ENCODE assay signal across 1 cellular context in genomic region chr16:31061813-31062440, GRCh38.
TF ChIP-seq lines count a peak whose summit lies in the region.

No MANE protein-coding gene starts in this region.

TF ChIP-seq in H1, 55 proteins besides CTCF, POLR2A, EP300 and RAD21:
- no peak for TF ChIP-seq KDM1A (IDR thresholded peaks at IDR 0.05; ENCODE audit: borderline replicate concordance, low read length)
- no peak for TF ChIP-seq ZNF274 (IDR thresholded peaks at IDR 0.05; ENCODE audit: borderline replicate concordance, extremely low read depth, low read length)
- TF ChIP-seq HDAC2 (IDR thresholded peaks at IDR 0.05; ENCODE audit: borderline replicate concordance in 1 of 2, low read depth in 2 of 2, low read length in 2 of 2) = no peak
- TF ChIP-seq HDAC6 (IDR thresholded peaks at IDR 0.05; ENCODE audit: low read depth, low read length) = no peak
- no peak for TF ChIP-seq CBX8 (IDR thresholded peaks at IDR 0.05; ENCODE audit: borderline replicate concordance, low read depth, low read length)
- no peak for TF ChIP-seq CREB1 (IDR thresholded peaks at IDR 0.05)
- TF ChIP-seq NRF1 (IDR thresholded peaks at IDR 0.05; ENCODE audit: low read depth, low read length) = no peak
- no peak for TF ChIP-seq TCF12 (IDR thresholded peaks at IDR 0.05; ENCODE audit: low read depth, low read length)
- no peak for TF ChIP-seq RXRA (IDR thresholded peaks at IDR 0.05; ENCODE audit: insufficient read depth, low read depth, low read length)
- TF ChIP-seq ASH2L (IDR thresholded peaks at IDR 0.05; ENCODE audit: low read length) = no peak
- no peak for TF ChIP-seq EZH2 (IDR thresholded peaks at IDR 0.05; ENCODE audit: low read depth, low read length, severe bottlenecking)
- TF ChIP-seq CHD1 (IDR thresholded peaks at IDR 0.05; ENCODE audit: low read depth, low read length) = no peak
- no peak for TF ChIP-seq JUN (IDR thresholded peaks at IDR 0.05; ENCODE audit: low read depth, low read length)
- TF ChIP-seq KDM4A (IDR thresholded peaks at IDR 0.05; ENCODE audit: low read depth, low read length, severe bottlenecking) = no peak
- TF ChIP-seq SAP30 (IDR thresholded peaks at IDR 0.05; ENCODE audit: insufficient read depth, insufficient replicate concordance, low read length) = no peak
- TF ChIP-seq TAF7 (optimal IDR thresholded peaks at IDR 0.05; ENCODE audit: borderline replicate concordance, low read depth, low read length) = no peak
- no peak for TF ChIP-seq CHD2 (IDR thresholded peaks at IDR 0.05; ENCODE audit: low read length)
